In the genomic region with DNA sequence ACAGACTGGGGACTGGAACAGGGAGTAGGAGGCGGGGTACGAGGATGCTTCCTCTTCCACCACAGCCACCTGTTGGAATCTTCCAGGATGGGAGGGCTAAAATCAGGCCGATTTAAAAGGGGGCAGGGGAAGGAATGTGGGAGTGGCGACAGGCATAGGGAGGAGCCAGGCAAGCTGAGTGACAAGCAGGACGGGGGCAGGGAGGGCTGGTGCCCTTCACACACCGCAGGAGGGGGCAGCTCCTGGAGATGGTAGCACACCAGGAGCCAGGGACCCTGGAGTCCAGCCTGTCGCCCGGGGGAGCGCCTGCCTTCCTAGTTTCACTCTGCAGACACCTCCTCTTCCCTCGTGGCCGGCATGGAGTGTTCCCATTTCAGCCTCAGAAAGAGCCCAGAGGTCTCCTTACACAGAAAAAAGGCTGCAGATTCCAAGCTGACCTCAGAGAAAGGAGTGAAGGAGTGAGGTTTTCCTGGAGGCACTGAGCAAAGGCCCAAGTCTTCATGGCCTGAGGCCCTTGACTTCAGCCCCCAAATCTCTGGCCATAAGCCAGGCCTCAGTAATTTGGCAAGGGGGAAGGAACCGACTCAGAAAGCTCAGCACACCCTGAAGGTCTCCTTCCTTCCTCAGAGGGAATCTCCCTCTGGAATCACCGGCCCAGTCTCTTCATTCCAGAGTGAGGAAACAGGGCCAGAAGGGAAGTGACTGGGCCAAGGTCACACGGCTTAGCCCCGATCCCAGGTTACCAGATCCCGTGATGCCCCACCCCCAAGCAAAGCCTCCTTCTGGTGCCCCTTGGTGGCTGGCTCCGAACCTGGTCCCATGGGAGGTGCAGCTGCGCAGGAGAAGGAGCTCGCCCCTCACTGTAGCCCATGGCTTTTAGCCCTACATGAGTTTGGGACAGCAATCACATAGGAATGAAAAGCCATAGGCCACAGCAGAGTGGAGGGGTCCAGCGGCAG, we compare ENCODE assay signal across 16 cellular contexts. TPM values are rescaled to one million over a fixed set of nuclear protein-coding genes. Genes with fewer than 3 reads are reported as not detected.
DNase-seq lines count a peak whose midpoint lies in the region; ATAC-seq, FAIRE-seq and TF ChIP-seq lines count a peak whose summit lies in the region.
"Had no signal": no experiment of that assay in that cellular context is flagged by ENCODE, and none has a peak within 500 bp of the region (broad histone marks: within the 10 kb centered on the region; RNA-seq: fewer than 3 reads in every experiment).

No MANE protein-coding gene starts in this region.

- peak overlapping the region in 3 of 4 experiments; percentile 23 to 52 (median 30); a peak in 7 of 8 replicates for H3K4me3 ChIP-seq in H1 (ENCODE audit: extremely low read depth in 1 of 4, insufficient read depth in 2 of 4, low read depth in 3 of 4, low read length in 4 of 4)
- H3K4me3 ChIP-seq in mucosa of stomach (ENCODE audit: low read length): no peak overlapping the region
- H3K4me3 ChIP-seq in gastrocnemius medialis: no peak overlapping the region

- H4K91ac ChIP-seq in H1 (replicated peaks; ENCODE audit: insufficient read length, low read length): peak overlapping the region; percentile 45

- no peak overlapping the region for H4K8ac ChIP-seq in H1 (ENCODE audit: extremely low read depth, insufficient read depth, low read length)

- peaks cover 0 to 3% (median 0%) of the 10 kb centered on the region in 4 experiments; a peak in 2 of 8 replicates for H3K36me3 ChIP-seq in H1 (ENCODE audit: control insufficient read depth in 2 of 4, insufficient read depth in 4 of 4, low read length in 3 of 4)
- no peaks in the 10 kb centered on the region for H3K36me3 ChIP-seq in mucosa of stomach (ENCODE audit: control insufficient read depth, insufficient read depth, low read length)
- no peaks in the 10 kb centered on the region for H3K36me3 ChIP-seq in gastrocnemius medialis
- H3K36me3 ChIP-seq: neutrophil had no signal

- peak overlapping the region; percentile 74 to 80 for H3K4me2 ChIP-seq in H1 (ENCODE audit: insufficient read depth in 1 of 2, low read depth in 2 of 2, low read length in 2 of 2)

- no peak overlapping the region for H4K5ac ChIP-seq in H1 (ENCODE audit: insufficient read length, low read depth, low read length)

- H3K4me1 ChIP-seq in H1 (replicated peaks in 1 of 4; ENCODE audit: control insufficient read depth in 3 of 4, insufficient read depth in 4 of 4, low read length in 3 of 4): peaks cover 49 to 86% (median 69%) of the 10 kb centered on the region in 4 experiments
- peaks cover 46% of the 10 kb centered on the region for H3K4me1 ChIP-seq in mucosa of stomach (ENCODE audit: control insufficient read depth, insufficient read depth, low read length)
- peaks cover 10 to 19% of the 10 kb centered on the region in 2 donors for H3K4me1 ChIP-seq in gastrocnemius medialis

- H3K18ac ChIP-seq in H1 (ENCODE audit: extremely low read depth, low read length): peak overlapping the region; percentile 82

- H3K79me1 ChIP-seq in H1 (ENCODE audit: low read depth, low read length): peaks cover under 1% of the 10 kb centered on the region; the same call in 1 of the 2 replicates

- H3K27me3 ChIP-seq in H1 (replicated peaks in 1 of 4; ENCODE audit: control insufficient read depth in 3 of 4, extremely low read depth in 1 of 4, insufficient read depth in 3 of 4, low read length in 3 of 4): peaks cover 0 to 5% (median 1%) of the 10 kb centered on the region in 4 experiments; a peak in 2 of 7 replicates
- peaks cover 37% of the 10 kb centered on the region for H3K27me3 ChIP-seq in mucosa of stomach (ENCODE audit: control insufficient read depth, insufficient read depth, low read length)
- peaks cover 5 to 10% (median 9%) of the 10 kb centered on the region in 3 donors for H3K27me3 ChIP-seq in gastrocnemius medialis

- TF ChIP-seq EP300 in H1 (IDR thresholded peaks at IDR 0.05; ENCODE audit: borderline replicate concordance in 1 of 2, low read depth in 2 of 2, low read length in 2 of 2): no peak

- H3K9ac ChIP-seq in H1 (replicated peaks in 1 of 4; ENCODE audit: extremely low read depth in 1 of 4, low read depth in 3 of 4, low read length in 3 of 4) (peak overlapping the region in 1 of 4 experiments; percentile 0; a peak in 1 of 7 replicates), mucosa of stomach (ENCODE audit: low read length) (peak overlapping the region; percentile 7)

- H3K4me3 Mint-ChIP-seq in glutamatergic neuron (ENCODE audit: unreplicated experiment): no peak overlapping the region
- no peak overlapping the region for H3K4me3 Mint-ChIP-seq in natural killer cell treated with Interleukin-12 subunit alpha and Interleukin-12 subunit beta and Interleukin-15 and Interleukin-18, amount 100 ng/mL, for 72 hours
- H3K4me3 Mint-ChIP-seq: activated naive CD8-positive, alpha-beta T cell treated with anti-CD3 and anti-CD28 coated beads for 36 hours had no signal

- 11% methylated on average over 19 of the region's 20 CpGs; no CpG with 5 or more reads in 1 of the 2 experiments for WGBS in H1 (ENCODE audit: extremely low coverage in 1 of 2, insufficient coverage in 1 of 2, insufficient read length in 1 of 2, insufficient replicate concordance in 2 of 2, low coverage in 1 of 2, low lambda C conversion rate in 2 of 2, missing lambda C conversion rate in 1 of 2), 2 experiments

- H3K14ac ChIP-seq in H1 (ENCODE audit: insufficient read length): no peak overlapping the region

- in situ Hi-C loops in gastrocnemius medialis (cut with MboI; ENCODE audit: low sequenced_read_pairs in 4 of 4): no loop called here

- no peak for ATAC-seq in gastrocnemius medialis
- no peak for ATAC-seq in natural killer cell treated with Interleukin-12 subunit alpha and Interleukin-12 subunit beta and Interleukin-15 and Interleukin-18, amount 100 ng/mL, for 72 hours

- intact Hi-C loops in gastrocnemius medialis (cut with DNase I; ENCODE audit: low total_unique reads): no loop called here

- peaks cover 9% of the 10 kb centered on the region for H3K27me3 Mint-ChIP-seq in glutamatergic neuron (ENCODE audit: unreplicated experiment)
- H3K27me3 Mint-ChIP-seq in natural killer cell treated with Interleukin-12 subunit alpha and Interleukin-12 subunit beta and Interleukin-15 and Interleukin-18, amount 100 ng/mL, for 72 hours: peaks cover 9 to 16% of the 10 kb centered on the region in 2 donors

- no peaks in the 10 kb centered on the region for H3K9me3 ChIP-seq in H1 (ENCODE audit: insufficient read depth in 2 of 2, low read depth in 1 of 2, low read length in 1 of 2)
- H3K9me3 ChIP-seq in mucosa of stomach (ENCODE audit: control insufficient read depth, low read length): no peaks in the 10 kb centered on the region
- H3K9me3 ChIP-seq in gastrocnemius medialis: no peaks in the 10 kb centered on the region
- H3K9me3 ChIP-seq: neutrophil had no signal

- H3K36me3 Mint-ChIP-seq in glutamatergic neuron (ENCODE audit: unreplicated experiment): no peaks in the 10 kb centered on the region
- no peaks in the 10 kb centered on the region for H3K36me3 Mint-ChIP-seq in natural killer cell treated with Interleukin-12 subunit alpha and Interleukin-12 subunit beta and Interleukin-15 and Interleukin-18, amount 100 ng/mL, for 72 hours
- H3K36me3 Mint-ChIP-seq: activated naive CD8-positive, alpha-beta T cell treated with anti-CD3 and anti-CD28 coated beads for 36 hours had no signal

- no peaks in the 10 kb centered on the region for H3K79me2 ChIP-seq in H1 (ENCODE audit: control insufficient read depth in 1 of 2, insufficient read depth in 2 of 2, low read length in 2 of 2)

- peak overlapping the region; percentile 16 for H2BK120ac ChIP-seq in H1 (replicated peaks; ENCODE audit: low read depth, low read length)

- H3K23me2 ChIP-seq in H1 (ENCODE audit: low read depth, low read length): peaks cover 7% of the 10 kb centered on the region; the same call in 1 of the 2 replicates

- peak overlapping the region; percentile 51 for H3K4ac ChIP-seq in H1 (replicated peaks; ENCODE audit: insufficient read length, low read depth, low read length)

- FAIRE-seq in D721Med (lab: Jason Lieb, UNC): peak; percentile 6
- FAIRE-seq in H1 (lab: Jason Lieb, UNC): peak; percentile 84

- TF ChIP-seq POLR2A in H1 (IDR thresholded peaks at IDR 0.05; ENCODE audit: control extremely low read depth in 1 of 2, low read depth in 2 of 2, low read length in 2 of 2) (no peak; a peak in 1 of 3 replicates), gastrocnemius medialis (IDR thresholded peaks at IDR 0.05) (no peak)

- H3K56ac ChIP-seq in H1 (replicated peaks; ENCODE audit: insufficient read length, low read depth, low read length): no peak overlapping the region

- no peak for TF ChIP-seq CTCF in D721Med (IDR thresholded peaks at IDR 0.05; ENCODE audit: insufficient read depth, missing control alignments)
- TF ChIP-seq CTCF in H1 (IDR thresholded peaks at IDR 0.05; ENCODE audit: control extremely low read depth in 1 of 3, insufficient read depth in 1 of 3, low read depth in 1 of 3, low read length in 3 of 3): no peak
- TF ChIP-seq CTCF in gastrocnemius medialis (IDR thresholded peaks at IDR 0.05 in 4 of 5, conservative IDR thresholded peaks at IDR 0.05 in 1 of 5): no peak
- no peak for TF ChIP-seq CTCF in glutamatergic neuron (IDR thresholded peaks at IDR 0.05; ENCODE audit: partially characterized antibody, unreplicated experiment)

- H2AFZ ChIP-seq in H1 (ENCODE audit: low read length): no peak overlapping the region

- H2BK12ac ChIP-seq in H1 (ENCODE audit: low read depth, low read length): peak overlapping the region; percentile 10

- H3K9me3 Mint-ChIP-seq in glutamatergic neuron (ENCODE audit: unreplicated experiment): peaks cover 7% of the 10 kb centered on the region
- H3K9me3 Mint-ChIP-seq in natural killer cell treated with Interleukin-12 subunit alpha and Interleukin-12 subunit beta and Interleukin-15 and Interleukin-18, amount 100 ng/mL, for 72 hours: no peaks in the 10 kb centered on the region
- H3K9me3 Mint-ChIP-seq: activated naive CD8-positive, alpha-beta T cell treated with anti-CD3 and anti-CD28 coated beads for 36 hours had no signal

- peak overlapping the region; percentile 70 for H2AK5ac ChIP-seq in H1 (ENCODE audit: low read depth, low read length)

- CTCF ChIA-PET in H1 (lab: Charles Lee; ENCODE audit: partially characterized antibody): interaction anchor here (0.7 to 30.2 kb wide), 12 partner anchors 5 to 292 kb away, joined by 3 to 767 read pairs (median 8); a partner anchor contains a TSS

- peak overlapping the region; percentile 66 for H2BK20ac ChIP-seq in H1 (ENCODE audit: low read length)

- H3K27ac Mint-ChIP-seq in glutamatergic neuron (ENCODE audit: unreplicated experiment): no peak overlapping the region
- peak overlapping the region in 1 of 2 donors; percentile 14 for H3K27ac Mint-ChIP-seq in natural killer cell treated with Interleukin-12 subunit alpha and Interleukin-12 subunit beta and Interleukin-15 and Interleukin-18, amount 100 ng/mL, for 72 hours
- H3K27ac Mint-ChIP-seq: activated naive CD8-positive, alpha-beta T cell treated with anti-CD3 and anti-CD28 coated beads for 36 hours had no signal

- no peak for TF ChIP-seq RAD21 in H1 (IDR thresholded peaks at IDR 0.05 in 1 of 2, conservative IDR thresholded peaks at IDR 0.05 in 1 of 2; ENCODE audit: low read depth in 2 of 2, low read length in 2 of 2)

- H3K4me1 Mint-ChIP-seq in glutamatergic neuron (ENCODE audit: low read depth, unreplicated experiment): peaks cover 17% of the 10 kb centered on the region
- no peaks in the 10 kb centered on the region for H3K4me1 Mint-ChIP-seq in natural killer cell treated with Interleukin-12 subunit alpha and Interleukin-12 subunit beta and Interleukin-15 and Interleukin-18, amount 100 ng/mL, for 72 hours (ENCODE audit: low read depth in 2 of 2)

- POLR2A ChIA-PET in H1 (lab: Charles Lee; ENCODE audit: partially characterized antibody): interaction anchor here (0.8 to 13.3 kb wide), 15 partner anchors 8 to 221 kb away, joined by 3 to 220 read pairs (median 4); a partner anchor contains a TSS

- peaks cover 4 to 8% of the 10 kb centered on the region in 2 experiments for H4K20me1 ChIP-seq in H1 (replicated peaks in 1 of 2; ENCODE audit: control insufficient read depth in 1 of 2, insufficient read depth in 2 of 2, low read length in 2 of 2)

- no peak for DNase-seq in D721Med (ENCODE audit: insufficient read length, low spot score)
- peak; percentile 82 for DNase-seq in NCI-H82 (lab: John Stamatoyannopoulos, UW)
- peak in 1 of 2 experiments; percentile 85 for DNase-seq in H1 (ENCODE audit: low read depth in 1 of 2, low spot score in 2 of 2)
- no peak for DNase-seq in gastrocnemius medialis
- DNase-seq in glutamatergic neuron: no peak
- DNase-seq in activated CD4-positive, CD25-positive, alpha-beta regulatory T cell (lab: John Stamatoyannopoulos, UW): no peak
- DNase-seq in natural killer cell treated with Interleukin-12 subunit alpha and Interleukin-12 subunit beta and Interleukin-15 and Interleukin-18, amount 100 ng/mL, for 72 hours (ENCODE audit: low spot score): no peak
- DNase-seq: activated naive CD8-positive, alpha-beta T cell treated with anti-CD3 and anti-CD28 coated beads for 36 hours; KBM-7; kidney glomerular epithelial cell; NCI-H2081; OCI-M1; stimulated activated CD4-positive, alpha-beta T cell treated with anti-CD3 and anti-CD28 coated beads, Interleukin-15, amount 100 ng/mL, for 24 hours had no signal

- no peak overlapping the region for H3K23ac ChIP-seq in H1 (ENCODE audit: insufficient read length)

- H2BK5ac ChIP-seq in H1 (ENCODE audit: low read depth, low read length): peak overlapping the region; percentile 54; the same call in 1 of the 2 replicates

- H3K27ac ChIP-seq in H1 (ENCODE audit: low read depth, low read length): no peak overlapping the region
- no peak overlapping the region for H3K27ac ChIP-seq in gastrocnemius medialis
- H3K27ac ChIP-seq: neutrophil had no signal

- peak overlapping the region; percentile 88; the same call in 1 of the 2 replicates for H2BK15ac ChIP-seq in H1 (ENCODE audit: low read length)

RNA-seq across cellular contexts. Expression of a gene that starts 8.1 kb away (rescaled TPM):
- total RNA-seq in H1 (2021; fragmentation: NEBNext Ultra II Directional; extraction: Animal tissue kit (Norgen Biotek cat#: 25700)): 3.5 and 3.8 TPM in 2 replicates
- 6.3 and 10.5 TPM in 2 replicates for polyA plus RNA-seq in H1 (2011; rRNA removed)
- 7.2 TPM for polyA plus RNA-seq in H1 (2011; cell fraction: cytosol; rRNA removed)
- 18.7 TPM for polyA plus RNA-seq in H1 (2011; cell fraction: nucleus; rRNA removed)
- 6.7 to 8.3 TPM (median 7.4 TPM) in 4 replicates for polyA plus RNA-seq in H1 (2012, experiment 1 of 2)
- polyA plus RNA-seq in H1 (2012, experiment 2 of 2): 5.7 TPM
- polyA plus RNA-seq in H1 (2013, experiment 1 of 2): 3.9 TPM
- 3.9 TPM for polyA plus RNA-seq in H1 (2013, experiment 2 of 2)
- 13.1 and 19.7 TPM in 2 replicates for polyA minus RNA-seq in H1 (2011; rRNA and poly(A)+ RNA removed)
- polyA minus RNA-seq in H1 (2011; cell fraction: cytosol; rRNA and poly(A)+ RNA removed): 4.6 TPM
- 11.3 TPM for polyA minus RNA-seq in H1 (2011; cell fraction: nucleus; rRNA and poly(A)+ RNA removed)
- not detected for total RNA-seq in gastrocnemius medialis
- 1.1 TPM for total RNA-seq in glutamatergic neuron (ENCODE audit: unreplicated experiment)
- total RNA-seq in natural killer cell treated with Interleukin-12 subunit alpha and Interleukin-12 subunit beta and Interleukin-15 and Interleukin-18, amount 100 ng/mL, for 72 hours: not detected

RNA-seq across cellular contexts. Expression of a gene that starts 25.9 kb away (rescaled TPM):
- total RNA-seq in H1 (2021; fragmentation: NEBNext Ultra II Directional; extraction: Animal tissue kit (Norgen Biotek cat#: 25700)): 9.7 and 10.5 TPM in 2 replicates
- polyA plus RNA-seq in H1 (2011; rRNA removed): 10.0 and 10.8 TPM in 2 replicates
- 10.9 TPM for polyA plus RNA-seq in H1 (2011; cell fraction: cytosol; rRNA removed)
- polyA plus RNA-seq in H1 (2011; cell fraction: nucleus; rRNA removed): 23.6 TPM
- polyA plus RNA-seq in H1 (2012, experiment 1 of 2): 10.3 to 15.4 TPM (median 12.6 TPM) in 4 replicates
- 7.8 TPM for polyA plus RNA-seq in H1 (2012, experiment 2 of 2)
- polyA plus RNA-seq in H1 (2013, experiment 1 of 2): 6.0 TPM
- polyA plus RNA-seq in H1 (2013, experiment 2 of 2): 5.7 TPM
- polyA minus RNA-seq in H1 (2011; rRNA and poly(A)+ RNA removed): 14.7 and 17.6 TPM in 2 replicates
- polyA minus RNA-seq in H1 (2011; cell fraction: cytosol; rRNA and poly(A)+ RNA removed): 13.7 TPM
- polyA minus RNA-seq in H1 (2011; cell fraction: nucleus; rRNA and poly(A)+ RNA removed): 13.6 TPM
- total RNA-seq in gastrocnemius medialis (not detected), glutamatergic neuron (ENCODE audit: unreplicated experiment) (2.0 TPM)
- total RNA-seq in natural killer cell treated with Interleukin-12 subunit alpha and Interleukin-12 subunit beta and Interleukin-15 and Interleukin-18, amount 100 ng/mL, for 72 hours: not detected
- total RNA-seq: ureter had no signal

RNA-seq across cellular contexts. Expression of a gene that starts 56.7 kb away (rescaled TPM):
- 40.9 and 44.0 TPM in 2 replicates for total RNA-seq in H1 (2021; fragmentation: NEBNext Ultra II Directional; extraction: Animal tissue kit (Norgen Biotek cat#: 25700))
- 31.2 and 50.3 TPM in 2 replicates for polyA plus RNA-seq in H1 (2011; rRNA removed)
- polyA plus RNA-seq in H1 (2011; cell fraction: cytosol; rRNA removed): 19.7 TPM
- polyA plus RNA-seq in H1 (2011; cell fraction: nucleus; rRNA removed): 102 TPM
- polyA plus RNA-seq in H1 (2012, experiment 1 of 2): 35.9 to 57.1 TPM (median 46.6 TPM) in 4 replicates
- 29.8 TPM for polyA plus RNA-seq in H1 (2012, experiment 2 of 2)
- polyA plus RNA-seq in H1 (2013, experiment 1 of 2): 31.5 TPM
- polyA plus RNA-seq in H1 (2013, experiment 2 of 2): 31.7 TPM
- polyA minus RNA-seq in H1 (2011; rRNA and poly(A)+ RNA removed): 37.0 and 48.0 TPM in 2 replicates
- polyA minus RNA-seq in H1 (2011; cell fraction: cytosol; rRNA and poly(A)+ RNA removed): 25.8 TPM
- 61.8 TPM for polyA minus RNA-seq in H1 (2011; cell fraction: nucleus; rRNA and poly(A)+ RNA removed)
- 1 to 10 TPM; 1.2 to 4.6 (median 1.5) TPM for total RNA-seq in gastrocnemius medialis
- 1.7 TPM for total RNA-seq in glutamatergic neuron (ENCODE audit: unreplicated experiment)
- under 1 TPM; 0.28 to 0.71 TPM for total RNA-seq in natural killer cell treated with Interleukin-12 subunit alpha and Interleukin-12 subunit beta and Interleukin-15 and Interleukin-18, amount 100 ng/mL, for 72 hours

Comparison
In these comparisons a context has a peak if more than half of its experiments do, and no peak if none do; other contexts are left out.
1. H3K4me3 ChIP-seq: peak in H1 (3 of 4); none in mucosa of stomach (single experiment) and gastrocnemius medialis (0 of 4).